ENCODE assay signal across 18 cellular contexts in genomic region chr12:29580971-29581370, GRCh38.
DNase-seq lines count a peak whose midpoint lies in the region; ATAC-seq and TF ChIP-seq lines count a peak whose summit lies in the region.
"Had no signal": no experiment of that assay in that cellular context is flagged by ENCODE, and none has a peak within 500 bp of the region (broad histone marks: within the 10 kb centered on the region; RNA-seq: fewer than 3 reads in every experiment).

No MANE protein-coding gene starts in this region.

- H2BK15ac ChIP-seq in IMR-90 (ENCODE audit: low read depth, low read length) = peak overlapping the region; percentile 76; the same call in 2 of the 3 replicates

- in situ Hi-C loops in IMR-90 (cut with MboI; ENCODE audit: low sequenced_read_pairs) = no loop called here

- peaks cover 19% of the 10 kb centered on the region for H3K4me1 ChIP-seq in IMR-90 (ENCODE audit: control insufficient read depth, insufficient read depth, low read length)
- peaks cover 8 to 18% of the 10 kb centered on the region in 2 donors for H3K4me1 ChIP-seq in muscle layer of duodenum (ENCODE audit: control insufficient read depth in 1 of 2, insufficient read depth in 2 of 2, low read length in 2 of 2)
- H3K4me1 ChIP-seq in spleen = peaks cover 18 to 66% (median 45%) of the 10 kb centered on the region in 6 donors

- H3K27ac ChIP-seq in IMR-90 (ENCODE audit: insufficient read depth, low read length) (peak overlapping the region; percentile 49; the same call in 1 of the 2 replicates), muscle layer of duodenum (ENCODE audit: low read length) (peak overlapping the region; percentile 43), spleen (peak overlapping the region in 7 of 8 donors; percentile 30 to 83 (median 58))
- H3K27ac ChIP-seq: PC-9, RWPE1 had no signal

- H2BK120ac ChIP-seq in IMR-90 (ENCODE audit: low read depth, low read length) = peak overlapping the region; percentile 72

- TF ChIP-seq POLR2A in IMR-90 (IDR thresholded peaks at IDR 0.05; ENCODE audit: low read depth, low read length) (no peak), spleen (IDR thresholded peaks at IDR 0.05) (no peak)

- peak overlapping the region; percentile 61 for H3K14ac ChIP-seq in IMR-90 (replicated peaks; ENCODE audit: low read depth, low read length)

- no peaks in the 10 kb centered on the region for H3K27me3 ChIP-seq in IMR-90 (ENCODE audit: control insufficient read depth, insufficient read depth, low read length)
- no peaks in the 10 kb centered on the region for H3K27me3 ChIP-seq in muscle layer of duodenum (ENCODE audit: low read depth, low read length)
- no peaks in the 10 kb centered on the region for H3K27me3 ChIP-seq in spleen (replicated peaks in 1 of 7)
- H3K27me3 ChIP-seq: MG63 had no signal

- H2AFZ ChIP-seq in IMR-90 (replicated peaks; ENCODE audit: low read length, poor library complexity) = no peak overlapping the region
- H2AFZ ChIP-seq: PC-9 had no signal

- no peak for ATAC-seq in IMR-90 (ENCODE audit: low read depth)

- H3K9ac ChIP-seq in IMR-90 (ENCODE audit: low read depth, low read length) = no peak overlapping the region

- peak overlapping the region; percentile 93 for H2BK5ac ChIP-seq in IMR-90 (ENCODE audit: low read depth, low read length, poor library complexity, severe bottlenecking)

- dilution Hi-C loops in IMR-90 (cut with HindIII; ENCODE audit: low sequenced_read_pairs, unreplicated experiment) = no loop called here

- H3K9me1 ChIP-seq in IMR-90 (ENCODE audit: insufficient read depth, low read length) = peaks cover 16% of the 10 kb centered on the region

- WGBS in IMR-90 (ENCODE audit: extremely low coverage in 2 of 2, insufficient read length in 1 of 2), 2 experiments = no CpG with 5 or more reads among the region's 1 CpG
- 62 to 79% (median 77%) methylated on average over 1 of the region's 1 CpG for WGBS in spleen, 5 donors

- no peak overlapping the region; the same call in 1 of the 2 replicates for H4K5ac ChIP-seq in IMR-90 (ENCODE audit: low read depth, low read length)

- peak overlapping the region in 1 of 2 experiments; percentile 65; a peak in 2 of 4 replicates for H4K8ac ChIP-seq in IMR-90 (ENCODE audit: low read depth in 2 of 2, low read length in 2 of 2)

- H3K9me3 ChIP-seq in IMR-90 (ENCODE audit: control insufficient read depth, insufficient read depth, low read length) = no peaks in the 10 kb centered on the region
- no peaks in the 10 kb centered on the region for H3K9me3 ChIP-seq in muscle layer of duodenum (ENCODE audit: control insufficient read depth in 1 of 2, low read length in 2 of 2)
- no peaks in the 10 kb centered on the region for H3K9me3 ChIP-seq in spleen
- H3K9me3 ChIP-seq: MG63 had no signal

- peak overlapping the region; percentile 87 for H2BK20ac ChIP-seq in IMR-90 (ENCODE audit: low read depth, low read length)

- H3K36me3 ChIP-seq in IMR-90 (ENCODE audit: control insufficient read depth, insufficient read depth, low read length) = peaks cover 2% of the 10 kb centered on the region; the same call in 1 of the 2 replicates
- no peaks in the 10 kb centered on the region for H3K36me3 ChIP-seq in muscle layer of duodenum (ENCODE audit: control insufficient read depth in 1 of 2, insufficient read depth in 2 of 2, low read length in 2 of 2)
- H3K36me3 ChIP-seq in spleen = no peaks in the 10 kb centered on the region
- H3K36me3 ChIP-seq: MG63 had no signal

- no peak overlapping the region for H2AK9ac ChIP-seq in IMR-90 (replicated peaks; ENCODE audit: low read depth, low read length, poor library complexity)

- no peak for TF ChIP-seq RAD21 in IMR-90 (IDR thresholded peaks at IDR 0.05; ENCODE audit: low read length)

- intact Hi-C loops in IMR-90 (cut with micrococcal nuclease) (no loop called here), spleen (cut with DNase I; ENCODE audit: low total_unique reads) (no loop called here)

- no peak overlapping the region; the same call in 1 of the 2 replicates for H4K91ac ChIP-seq in IMR-90 (ENCODE audit: insufficient read depth, low read depth, low read length)

- H3K4ac ChIP-seq in IMR-90 (ENCODE audit: low read depth, low read length) = peak overlapping the region; percentile 34; the same call in 1 of the 2 replicates

- peak overlapping the region; percentile 69; the same call in 1 of the 2 replicates for H3K18ac ChIP-seq in IMR-90 (ENCODE audit: low read depth, low read length)

- no peak overlapping the region for H3K4me2 ChIP-seq in IMR-90 (ENCODE audit: low read depth, low read length)
- H3K4me2 ChIP-seq: PC-9 had no signal

- H3K23ac ChIP-seq in IMR-90 (ENCODE audit: low read depth, low read length) = peak overlapping the region; percentile 40; the same call in 1 of the 2 replicates

- CTCF ChIA-PET in IMR-90 (lab: Yijun Ruan, JAX) = interaction anchor here (0.7 kb wide), 1 partner anchor 158 kb away, joined by 8 read pairs; no protein-coding TSS in a partner anchor

- no peaks in the 10 kb centered on the region for H4K20me1 ChIP-seq in IMR-90 (ENCODE audit: insufficient read depth, low read length)

- TF ChIP-seq CTCF in IMR-90 (conservative IDR thresholded peaks at IDR 0.05; ENCODE audit: low read depth, low read length) (no peak), spleen (IDR thresholded peaks at IDR 0.05 in 8 of 11, conservative IDR thresholded peaks at IDR 0.05 in 3 of 11) (no peak)

- peaks cover 3 to 21% of the 10 kb centered on the region in 2 experiments; a peak in 2 of 4 replicates for H3K79me1 ChIP-seq in IMR-90 (ENCODE audit: low read depth in 1 of 2, low read length in 2 of 2)

- H2AK5ac ChIP-seq in IMR-90 (ENCODE audit: low read depth, low read length) = peak overlapping the region; percentile 61; the same call in 1 of the 2 replicates

- DNase-seq in IMR-90 (peak; percentile 33), amniotic epithelial cell (ENCODE audit: low read depth) (peak; percentile 53), spleen (no peak), DMS153 treated with DMSO at 0.1 percent for 48 hours (lab: John Stamatoyannopoulos, UW; ENCODE audit: unreplicated experiment) (no peak), foreskin melanocyte (no peak)
- DNase-seq in activated naive CD4-positive, alpha-beta T cell treated with anti-CD3 and anti-CD28 coated beads, Interleukin-2, amount 50 U/mL, for 16 hours = no peak
- DNase-seq: C1 segment of cervical spinal cord, DMS79 treated with DMSO at 0.1 percent for 48 hours, Karpas-422, MG63, NCI-H1092, NCI-H1436 treated with DMSO at 0.1 percent for 48 hours, NCI-H2029, NCI-H2171, NCI-H526, PC-9 had no signal

- H3K56ac ChIP-seq in IMR-90 (ENCODE audit: extremely low read depth, insufficient read depth, low read length) = 0 out of 2 replicates have a peak overlapping the region, but pooled peaks have one; percentile 10

- POLR2A ChIA-PET in IMR-90 (lab: Charles Lee; ENCODE audit: unreplicated experiment) = interaction anchor here (0.7 kb wide), 1 partner anchor 14 kb away, joined by 3 read pairs; no protein-coding TSS in a partner anchor

- H3K4me3 ChIP-seq in IMR-90 (ENCODE audit: insufficient read depth, low read depth, low read length) (no peak overlapping the region), muscle layer of duodenum (ENCODE audit: low read depth in 1 of 2, low read length in 2 of 2) (no peak overlapping the region), spleen (no peak overlapping the region)
- H3K4me3 ChIP-seq: MG63, PC-9 had no signal

- BruUV-seq in IMR-90 (replicated peaks; lab: Mats Ljungman, UMichigan) = no TSS peak

TF ChIP-seq in IMR-90, 13 proteins besides CTCF, POLR2A, EP300 and RAD21:
- TF ChIP-seq NFE2L2 (IDR thresholded peaks at IDR 0.05; ENCODE audit: low read depth, low read length) = no peak
- no peak for TF ChIP-seq USF2 (IDR thresholded peaks at IDR 0.05; ENCODE audit: low read depth, low read length)
- TF ChIP-seq CEBPB (IDR thresholded peaks at IDR 0.05; ENCODE audit: low read depth, low read length) = no peak
- TF ChIP-seq BHLHE40 (IDR thresholded peaks at IDR 0.05; ENCODE audit: low read depth, low read length) = no peak
- no peak for TF ChIP-seq MAFK (IDR thresholded peaks at IDR 0.05; ENCODE audit: low read depth, low read length)
- TF ChIP-seq SMC3 (IDR thresholded peaks at IDR 0.05; ENCODE audit: low read depth, low read length) = no peak
- TF ChIP-seq RCOR1 (IDR thresholded peaks at IDR 0.05; ENCODE audit: insufficient replicate concordance, low read length) = no peak
- no peak for TF ChIP-seq MAZ (IDR thresholded peaks at IDR 0.05; ENCODE audit: borderline replicate concordance, low read depth, low read length)
- no peak for TF ChIP-seq CHD1 (IDR thresholded peaks at IDR 0.05; ENCODE audit: low read depth, low read length)
- TF ChIP-seq RFX5 (IDR thresholded peaks at IDR 0.05; ENCODE audit: low read depth, low read length) = no peak
- no peak for TF ChIP-seq FOS (IDR thresholded peaks at IDR 0.05; ENCODE audit: low read depth, low read length)
- TF ChIP-seq ELK1 (IDR thresholded peaks at IDR 0.05; ENCODE audit: borderline replicate concordance, low read depth, low read length) = no peak
- TF ChIP-seq MXI1 (IDR thresholded peaks at IDR 0.05; ENCODE audit: borderline replicate concordance, low read depth, low read length) = no peak

Comparison
In these comparisons a context has a peak if more than half of its experiments do, and no peak if none do; other contexts are left out.
1. DNase-seq: peak in IMR-90 (single experiment) and amniotic epithelial cell (single experiment); none in spleen (single experiment), DMS153 treated with DMSO at 0.1 percent for 48 hours (single experiment), foreskin melanocyte (single experiment) and activated naive CD4-positive, alpha-beta T cell treated with anti-CD3 and anti-CD28 coated beads, Interleukin-2, amount 50 U/mL, for 16 hours (single experiment).
2. Peak in every context shown above with its lines, with median percentiles within 50 percentile points of each other: H3K27ac ChIP-seq.